Comparison of ENCODE assay signal across 8 cellular contexts in genomic region chr5:176415240-176416122, GRCh38. TPM values are rescaled to one million over a fixed set of nuclear protein-coding genes. Genes with fewer than 3 reads are reported as not detected.
DNase-seq lines count a peak whose midpoint lies in the region; ATAC-seq and TF ChIP-seq lines count a peak whose summit lies in the region.

No MANE protein-coding gene starts in this region.

- H3K4me3 ChIP-seq in GM12864 (ENCODE audit: low read depth, low read length), result peak overlapping the region; percentile 84
- H3K4me3 ChIP-seq in astrocyte of the spinal cord (ENCODE audit: low read depth, low read length), result peak overlapping the region; percentile 67
- H3K4me3 ChIP-seq in iPS-11a (ENCODE audit: low read depth, low read length), result peak overlapping the region; percentile 72
- H3K4me3 ChIP-seq in skeletal muscle satellite cell (ENCODE audit: low read length), result peak overlapping the region; percentile 96

- in situ Hi-C loops in KBM-7 (cut with MboI; ENCODE audit: low pct_unique_long_range_greater_than_20kb, low sequenced_read_pairs), result no loop called here
- in situ Hi-C loops in astrocyte of the spinal cord (cut with HindIII; ENCODE audit: low sequenced_read_pairs), result no loop called here

- H3K9me3 ChIP-seq in skeletal muscle satellite cell (replicated peaks; ENCODE audit: low read length), result no peaks in the 10 kb centered on the region

- H3K36me3 ChIP-seq in skeletal muscle satellite cell (ENCODE audit: insufficient read depth, low read length), result no peaks in the 10 kb centered on the region

- DNase-seq in GM12864 (ENCODE audit: low read depth) (no peak), KBM-7 (peak; percentile 42), astrocyte of the spinal cord (ENCODE audit: low read depth, low spot score) (peak; percentile 43), NCI-H2081 treated with DMSO at 0.1 percent for 48 hours (lab: John Stamatoyannopoulos, UW) (no peak)

- peak overlapping the region; percentile 94 for H3K9ac ChIP-seq in skeletal muscle satellite cell (ENCODE audit: low read depth, low read length)

- no peak for TF ChIP-seq CTCF in GM12864 (IDR thresholded peaks at IDR 0.05; ENCODE audit: low read depth, low read length, missing control alignments)
- no peak for TF ChIP-seq CTCF in astrocyte of the spinal cord (IDR thresholded peaks at IDR 0.05; ENCODE audit: low read depth, low read length)

- peaks cover 56% of the 10 kb centered on the region for H3K4me1 ChIP-seq in skeletal muscle satellite cell (ENCODE audit: control insufficient read depth, insufficient read depth, low read length)

- peaks cover 5% of the 10 kb centered on the region for H3K27me3 ChIP-seq in skeletal muscle satellite cell (ENCODE audit: control insufficient read depth, insufficient read depth, low read length)

- ATAC-seq in HG02870 (IDR thresholded peaks at IDR 0.05; ENCODE audit: unreplicated experiment), result no peak
- ATAC-seq in HG03520 (IDR thresholded peaks at IDR 0.05; ENCODE audit: unreplicated experiment), result no peak

- H3K4me2 ChIP-seq in skeletal muscle satellite cell (ENCODE audit: low read length), result peak overlapping the region; percentile 92

RNA-seq across cellular contexts. Expression of gene CLTB, which starts 0.9 kb away (rescaled TPM):
- total RNA-seq in skeletal muscle satellite cell (2012; rRNA removed), result 85.7 and 112 TPM in 2 replicates

RNA-seq across cellular contexts. Expression of gene HIGD2A, which starts 26.9 kb away (rescaled TPM):
- total RNA-seq in skeletal muscle satellite cell (2012; rRNA removed), result 28.9 and 39.5 TPM in 2 replicates

RNA-seq across cellular contexts. Expression of gene NOP16, which starts 27.1 kb away (rescaled TPM):
- total RNA-seq in skeletal muscle satellite cell (2012; rRNA removed), result 26.1 and 40.6 TPM in 2 replicates

RNA-seq across cellular contexts. Expression of gene FAF2, which starts 32.7 kb away (rescaled TPM):
- total RNA-seq in skeletal muscle satellite cell (2012; rRNA removed), result 39.0 and 42.2 TPM in 2 replicates

RNA-seq across cellular contexts. Expression of gene ARL10, which starts 50.2 kb away (rescaled TPM):
- total RNA-seq in skeletal muscle satellite cell (2012; rRNA removed), result 8.9 and 11.8 TPM in 2 replicates

Comparison
In these comparisons a context has a peak if more than half of its experiments do, and no peak if none do; other contexts are left out.
1. DNase-seq: peak in KBM-7 (single experiment) and astrocyte of the spinal cord (single experiment); none in GM12864 (single experiment) and NCI-H2081 treated with DMSO at 0.1 percent for 48 hours (single experiment).
2. Peak in every context shown above with its lines, with median percentiles within 50 percentile points of each other: H3K4me3 ChIP-seq.